30 cellular contexts compared by ENCODE assay signal in genomic region chr12:132606466-132606865, GRCh38. TPM values are rescaled to one million over a fixed set of nuclear protein-coding genes. Genes with fewer than 3 reads are reported as not detected.
DNase-seq lines count a peak whose midpoint lies in the region; ATAC-seq and TF ChIP-seq lines count a peak whose summit lies in the region.
"Had no signal": no experiment of that assay in that cellular context is flagged by ENCODE, and none has a peak within 500 bp of the region (broad histone marks: within the 10 kb centered on the region; RNA-seq: fewer than 3 reads in every experiment).

No MANE protein-coding gene starts in this region.

- H3K4me3 Mint-ChIP-seq in endothelial cell (ENCODE audit: unreplicated experiment): peak overlapping the region; percentile 13
- H3K4me3 Mint-ChIP-seq in stimulated activated memory B cell treated with anti-CD40 and anti-IgM and Interleukin-4, amounts not matched to agents 10 μg/mL and 1 μg/mL and 100 μg/mL, for 72 hours: no peak overlapping the region
- H3K4me3 Mint-ChIP-seq: activated CD8-positive, alpha-beta T cell treated with anti-CD3 and anti-CD28 coated beads, Interleukin-2, amount 10 ng/mL, durations not matched to agents 7 days and 5 days; activated naive CD8-positive, alpha-beta T cell; stimulated activated naive CD8-positive, alpha-beta T cell treated with anti-CD3 and anti-CD28 coated beads, Interleukin-15, amount 100 ng/mL, for 72 hours had no signal

- no peak for TF ChIP-seq CTCF in NB4 (IDR thresholded peaks at IDR 0.05; ENCODE audit: low read depth, low read length)
- no peak for TF ChIP-seq CTCF in endothelial cell (IDR thresholded peaks at IDR 0.05; ENCODE audit: unreplicated experiment)

- H3K36me3 Mint-ChIP-seq in endothelial cell (ENCODE audit: low read depth, unreplicated experiment): peaks cover 4% of the 10 kb centered on the region
- H3K36me3 Mint-ChIP-seq in stimulated activated memory B cell treated with anti-CD40 and anti-IgM and Interleukin-4, amounts not matched to agents 10 μg/mL and 1 μg/mL and 100 μg/mL, for 72 hours: no peaks in the 10 kb centered on the region
- H3K36me3 Mint-ChIP-seq: activated naive CD8-positive, alpha-beta T cell had no signal

- no peak overlapping the region for H3K9ac ChIP-seq in skeletal muscle satellite cell (ENCODE audit: low read depth, low read length)

- peaks cover 92% of the 10 kb centered on the region for H3K27me3 ChIP-seq in skeletal muscle satellite cell (ENCODE audit: control insufficient read depth, insufficient read depth, low read length)
- H3K27me3 ChIP-seq: thyroid gland had no signal

- H3K4me1 Mint-ChIP-seq in endothelial cell (ENCODE audit: unreplicated experiment): peaks cover 13% of the 10 kb centered on the region
- H3K4me1 Mint-ChIP-seq in stimulated activated memory B cell treated with anti-CD40 and anti-IgM and Interleukin-4, amounts not matched to agents 10 μg/mL and 1 μg/mL and 100 μg/mL, for 72 hours: peaks cover 9% of the 10 kb centered on the region

- no peaks in the 10 kb centered on the region for H3K36me3 ChIP-seq in skeletal muscle satellite cell (ENCODE audit: insufficient read depth, low read length)
- H3K36me3 ChIP-seq: thyroid gland, WERI-Rb-1 had no signal

- DNase-seq in LHCN-M2 (ENCODE audit: low read depth) (peak; percentile 25), NB4 (ENCODE audit: low read depth) (peak; percentile 43), endothelial cell (ENCODE audit: low spot score) (no peak)
- no peak for DNase-seq in stimulated activated naive CD4-positive, alpha-beta T cell treated with Interleukin-2 at 50 U/mL for 16 hours (lab: John Stamatoyannopoulos, UW)
- no peak for DNase-seq in activated T-cell treated with anti-CD3 and anti-CD28 coated beads, Interleukin-2, amount 50 U/mL, for 48 hours
- DNase-seq: activated CD4-positive, alpha-beta T cell treated with anti-CD3 and anti-CD28 coated beads for 4 hours; activated CD8-positive, alpha-beta T cell treated with anti-CD3 and anti-CD28 coated beads, Interleukin-2, amount 10 ng/mL, durations not matched to agents 7 days and 5 days; COR-L47; DND-41; hippocampal formation; Kasumi-1; left colon; NCI-H1092 treated with DMSO at 0.1 percent for 48 hours; NCI-H187 treated with DMSO at 0.1 percent for 48 hours; Right ventricle myocardium superior; stimulated activated CD4-positive, alpha-beta T cell treated with anti-CD3 and anti-CD28 coated beads, Interleukin-1b, Interleukin-23, amount 100 ng/mL, for 48 hours; stimulated activated naive CD8-positive, alpha-beta T cell treated with anti-CD3 and anti-CD28 coated beads, Interleukin-15, amount 100 ng/mL, for 72 hours; SW 1271; thyroid gland; WERI-Rb-1 had no signal

- H3K4me2 ChIP-seq in skeletal muscle satellite cell (ENCODE audit: low read length): peak overlapping the region; percentile 52
- H3K4me2 ChIP-seq: smooth muscle cell had no signal

- H3K27ac Mint-ChIP-seq in endothelial cell (ENCODE audit: unreplicated experiment): no peak overlapping the region
- no peak overlapping the region for H3K27ac Mint-ChIP-seq in stimulated activated memory B cell treated with anti-CD40 and anti-IgM and Interleukin-4, amounts not matched to agents 10 μg/mL and 1 μg/mL and 100 μg/mL, for 72 hours
- H3K27ac Mint-ChIP-seq: activated CD8-positive, alpha-beta T cell treated with anti-CD3 and anti-CD28 coated beads, Interleukin-2, amount 10 ng/mL, durations not matched to agents 7 days and 5 days; activated naive CD8-positive, alpha-beta T cell; stimulated activated naive CD8-positive, alpha-beta T cell treated with anti-CD3 and anti-CD28 coated beads, Interleukin-15, amount 100 ng/mL, for 72 hours had no signal

- no peak for TF ChIP-seq POLR2A in NB4 (IDR thresholded peaks at IDR 0.05; ENCODE audit: extremely low read depth, insufficient read length)

- H3K9me3 ChIP-seq in skeletal muscle satellite cell (replicated peaks; ENCODE audit: low read length): no peaks in the 10 kb centered on the region
- H3K9me3 ChIP-seq: thyroid gland had no signal

- H3K27me3 Mint-ChIP-seq in endothelial cell (ENCODE audit: unreplicated experiment): peaks cover 18% of the 10 kb centered on the region
- peaks cover 85% of the 10 kb centered on the region for H3K27me3 Mint-ChIP-seq in stimulated activated memory B cell treated with anti-CD40 and anti-IgM and Interleukin-4, amounts not matched to agents 10 μg/mL and 1 μg/mL and 100 μg/mL, for 72 hours

- H3K4me1 ChIP-seq in skeletal muscle satellite cell (ENCODE audit: control insufficient read depth, insufficient read depth, low read length): peaks cover 18% of the 10 kb centered on the region

- ATAC-seq in stimulated activated memory B cell treated with anti-CD40 and anti-IgM and Interleukin-4, amounts not matched to agents 10 μg/mL and 1 μg/mL and 100 μg/mL, for 72 hours: no peak
- ATAC-seq: activated CD8-positive, alpha-beta T cell treated with anti-CD3 and anti-CD28 coated beads, Interleukin-2, amount 10 ng/mL, durations not matched to agents 7 days and 5 days; left colon; stimulated activated naive CD8-positive, alpha-beta T cell treated with anti-CD3 and anti-CD28 coated beads, Interleukin-15, amount 100 ng/mL, for 72 hours had no signal

- H3K9me3 Mint-ChIP-seq in endothelial cell (ENCODE audit: unreplicated experiment): no peaks in the 10 kb centered on the region
- H3K9me3 Mint-ChIP-seq in stimulated activated memory B cell treated with anti-CD40 and anti-IgM and Interleukin-4, amounts not matched to agents 10 μg/mL and 1 μg/mL and 100 μg/mL, for 72 hours: peaks cover 3% of the 10 kb centered on the region
- H3K9me3 Mint-ChIP-seq: neural crest cell had no signal

- H3K4me3 ChIP-seq in NB4 (ENCODE audit: low read depth, low read length): no peak overlapping the region
- H3K4me3 ChIP-seq in skeletal muscle satellite cell (ENCODE audit: low read length): no peak overlapping the region
- H3K4me3 ChIP-seq: smooth muscle cell, thyroid gland had no signal

RNA-seq across cellular contexts. Expression of gene LRCOL1, which starts 3.9 kb away (rescaled TPM):
- total RNA-seq in LHCN-M2 (2014; rRNA removed) (not detected in 2 replicates), endothelial cell (ENCODE audit: unreplicated experiment) (not detected)
- polyA plus RNA-seq in LHCN-M2 (2012): not detected
- not detected in 2 replicates for total RNA-seq in skeletal muscle satellite cell (2012; rRNA removed)
- total RNA-seq: activated CD8-positive, alpha-beta T cell treated with anti-CD3 and anti-CD28 coated beads, Interleukin-2, amount 10 ng/mL, durations not matched to agents 7 days and 5 days; bronchial epithelial cell; left colon; mucosa of gallbladder; Right ventricle myocardium superior; smooth muscle cell had no signal
- polyA plus RNA-seq: fibroblast of lung, smooth muscle cell had no signal

RNA-seq across cellular contexts. Expression of gene P2RX2, which starts 12.1 kb away (rescaled TPM):
- total RNA-seq in LHCN-M2 (2014; rRNA removed) (not detected in 2 replicates), endothelial cell (ENCODE audit: unreplicated experiment) (not detected)
- 0.05 TPM for polyA plus RNA-seq in LHCN-M2 (2012)
- total RNA-seq in skeletal muscle satellite cell (2012; rRNA removed): not detected in 2 replicates
- total RNA-seq: activated CD8-positive, alpha-beta T cell treated with anti-CD3 and anti-CD28 coated beads, Interleukin-2, amount 10 ng/mL, durations not matched to agents 7 days and 5 days; bronchial epithelial cell; endothelial cell of umbilical vein; fibroblast of lung; mucosa of gallbladder; neural crest cell; Right ventricle myocardium superior; smooth muscle cell had no signal
- polyA plus RNA-seq: aorta, endothelial cell of umbilical vein, fibroblast of lung, smooth muscle cell had no signal

Comparison
In these comparisons a context has a peak if more than half of its experiments do, and no peak if none do; other contexts are left out.
1. DNase-seq: peak in LHCN-M2 (single experiment) and NB4 (single experiment); none in endothelial cell (single experiment), stimulated activated naive CD4-positive, alpha-beta T cell treated with Interleukin-2 at 50 U/mL for 16 hours (single experiment) and activated T-cell treated with anti-CD3 and anti-CD28 coated beads, Interleukin-2, amount 50 U/mL, for 48 hours (0 of 2).